ENCODE assay signal across 8 cellular contexts in the genomic region with DNA sequence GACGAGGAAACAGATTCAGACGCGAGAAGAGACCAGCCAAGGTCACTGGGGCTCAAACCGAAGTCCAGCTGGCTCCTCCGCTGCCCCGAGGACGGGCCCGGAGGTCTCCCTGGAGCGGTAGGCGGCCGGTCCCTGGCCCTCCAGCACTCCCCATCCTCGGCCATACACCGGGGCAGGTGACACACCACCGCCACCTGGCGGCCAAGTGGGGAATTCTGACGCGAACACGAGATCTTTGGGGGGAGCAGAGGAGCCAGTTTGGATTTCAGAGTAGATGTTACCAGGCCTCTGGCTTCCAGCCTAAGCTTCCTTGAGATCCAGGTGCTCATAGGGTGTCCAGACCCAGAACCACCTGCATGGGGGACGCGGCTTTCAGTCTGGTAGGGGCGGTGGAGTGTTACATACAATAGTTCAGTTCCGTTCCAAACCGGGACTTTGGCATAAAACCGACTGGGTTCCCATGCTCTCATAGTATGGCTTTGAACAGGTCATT. TPM values are rescaled to one million over a fixed set of nuclear protein-coding genes. Genes with fewer than 3 reads are reported as not detected.
A peak's percentile ranks its signal among the peaks of the same experiment; 100 is the strongest.
DNase-seq lines count a peak whose midpoint lies in the region; ATAC-seq lines count a peak whose summit lies in the region.

No MANE protein-coding gene starts in this region.

- ATAC-seq in activated CD4-positive, CD25-positive, alpha-beta regulatory T cell treated with anti-CD3 and anti-CD28 coated beads, Interleukin-2, amount 50 U/mL, for 24 hours: peak; percentile 71 to 73
- ATAC-seq in left lobe of liver (peak; percentile 94), GM18873 (IDR thresholded peaks at IDR 0.05; ENCODE audit: low FRiP score, unreplicated experiment) (no peak)

- DNase-seq in NCI-H524 (lab: John Stamatoyannopoulos, UW): peak; percentile 35 to 77
- DNase-seq in NCI-H524 treated with DMSO at 0.1 percent for 48 hours (lab: John Stamatoyannopoulos, UW): no peak
- DNase-seq in NCI-H2171 (lab: John Stamatoyannopoulos, UW): peak; percentile 42
- DNase-seq in caudate nucleus (lab: John Stamatoyannopoulos, UW): peak in 51 of 61 donors; percentile 3 to 71 (median 37)
- DNase-seq in left lobe of liver (ENCODE audit: low spot score): peak; percentile 65
- DNase-seq in stimulated activated CD4-positive, alpha-beta T cell treated with anti-CD3 and anti-CD28 coated beads, Interleukin-4, amount 100 ng/mL, for 4 hours: peak; percentile 53 to 71

- no peak overlapping the region for H3K27ac ChIP-seq in caudate nucleus (ENCODE audit: low read depth, low read length)

RNA-seq across cellular contexts. Expression of gene BPIFB1, which starts 16.1 kb away (rescaled TPM):
- total RNA-seq in left lobe of liver: 0.18 TPM
